Comparison of ENCODE assay signal across 8 cellular contexts in genomic region chr1:44808938-44809917, GRCh38. TPM values are rescaled to one million over a fixed set of nuclear protein-coding genes. Genes with fewer than 3 reads are reported as not detected.
A peak's percentile ranks its signal among the peaks of the same experiment; 100 is the strongest.
DNase-seq lines count a peak whose midpoint lies in the region; ATAC-seq and TF ChIP-seq lines count a peak whose summit lies in the region.

No MANE protein-coding gene starts in this region.

- DNase-seq in astrocyte of the cerebellum (ENCODE audit: low read depth): no peak
- DNase-seq in kidney epithelial cell (ENCODE audit: low read depth): no peak
- DNase-seq in stimulated activated CD4-positive, alpha-beta T cell treated with anti-CD3 and anti-CD28 coated beads, Interleukin-2, amount 100 ng/mL, for 48 hours: peak; percentile 77
- no peak for DNase-seq in WERI-Rb-1
- no peak for DNase-seq in NCI-H524 (lab: John Stamatoyannopoulos, UW)

- no peaks in the 10 kb centered on the region for H3K9me3 Mint-ChIP-seq in T-helper 1 cell treated with Interleukin-12 subunit alpha and Interleukin-12 subunit beta and Interleukin-4 antibody, amounts not matched to agents 30 μg/mL and 1 μg/mL, for 36 hours

- H3K4me3 ChIP-seq in astrocyte of the cerebellum (ENCODE audit: low read depth, low read length): peak overlapping the region; percentile 23
- peak overlapping the region; percentile 36 for H3K4me3 ChIP-seq in kidney epithelial cell (ENCODE audit: low read depth, low read length)
- H3K4me3 ChIP-seq in WERI-Rb-1 (ENCODE audit: low read depth, low read length): no peak overlapping the region

- peaks cover 63% of the 10 kb centered on the region for H3K4me1 Mint-ChIP-seq in T-helper 1 cell treated with Interleukin-12 subunit alpha and Interleukin-12 subunit beta and Interleukin-4 antibody, amounts not matched to agents 30 μg/mL and 1 μg/mL, for 36 hours (ENCODE audit: low read depth)

- H3K27me3 Mint-ChIP-seq in T-helper 1 cell treated with Interleukin-12 subunit alpha and Interleukin-12 subunit beta and Interleukin-4 antibody, amounts not matched to agents 30 μg/mL and 1 μg/mL, for 36 hours (ENCODE audit: low read depth): no peaks in the 10 kb centered on the region

- TF ChIP-seq CTCF in astrocyte of the cerebellum (IDR thresholded peaks at IDR 0.05; ENCODE audit: low read depth, low read length, missing control alignments) (no peak), kidney epithelial cell (IDR thresholded peaks at IDR 0.05; ENCODE audit: insufficient read depth, low read length, poor library complexity, severe bottlenecking) (peak; percentile 13), WERI-Rb-1 (IDR thresholded peaks at IDR 0.05; ENCODE audit: low read depth, low read length) (no peak)

- peak overlapping the region; percentile 66 for H3K4me3 Mint-ChIP-seq in T-helper 1 cell treated with Interleukin-12 subunit alpha and Interleukin-12 subunit beta and Interleukin-4 antibody, amounts not matched to agents 30 μg/mL and 1 μg/mL, for 36 hours

- H3K27me3 ChIP-seq in kidney epithelial cell (ENCODE audit: control insufficient read depth, insufficient read depth, low read length) (no peaks in the 10 kb centered on the region), WERI-Rb-1 (ENCODE audit: insufficient read depth, low read depth, severe bottlenecking) (no peaks in the 10 kb centered on the region)

- H3K36me3 Mint-ChIP-seq in T-helper 1 cell treated with Interleukin-12 subunit alpha and Interleukin-12 subunit beta and Interleukin-4 antibody, amounts not matched to agents 30 μg/mL and 1 μg/mL, for 36 hours (ENCODE audit: low read depth): peaks cover 41% of the 10 kb centered on the region

- H3K36me3 ChIP-seq in kidney epithelial cell (ENCODE audit: control insufficient read depth, insufficient read depth, low read length) (peaks cover 3% of the 10 kb centered on the region), WERI-Rb-1 (peaks cover 31% of the 10 kb centered on the region)

- H3K27ac ChIP-seq in WERI-Rb-1: no peak overlapping the region

- in situ Hi-C loops in astrocyte of the cerebellum (cut with HindIII; ENCODE audit: low sequenced_read_pairs): no loop called here

- peak overlapping the region; percentile 99 for H3K27ac Mint-ChIP-seq in T-helper 1 cell treated with Interleukin-12 subunit alpha and Interleukin-12 subunit beta and Interleukin-4 antibody, amounts not matched to agents 30 μg/mL and 1 μg/mL, for 36 hours

- no peaks in the 10 kb centered on the region for H3K9me3 ChIP-seq in WERI-Rb-1 (ENCODE audit: severe bottlenecking)

- peak; percentile 35 for ATAC-seq in GM18858 (IDR thresholded peaks at IDR 0.05; ENCODE audit: unreplicated experiment)
- peak; percentile 33 for ATAC-seq in HG03108 (IDR thresholded peaks at IDR 0.05; ENCODE audit: unreplicated experiment)

RNA-seq across cellular contexts. Expression of gene BTBD19, which starts 0.9 kb away (rescaled TPM):
- 3.8 and 4.4 TPM in 2 replicates for total RNA-seq in kidney epithelial cell

RNA-seq across cellular contexts. Expression of gene DYNLT4, which starts 2.1 kb away (rescaled TPM):
- 0.25 and 0.41 TPM in 2 replicates for total RNA-seq in kidney epithelial cell

RNA-seq across cellular contexts. Expression of gene PLK3, which starts 9.1 kb away (rescaled TPM):
- total RNA-seq in kidney epithelial cell: 53.7 and 85.0 TPM in 2 replicates

RNA-seq across cellular contexts. Expression of gene BEST4, which starts 21.3 kb away (rescaled TPM):
- total RNA-seq in kidney epithelial cell: 0.25 TPM in 1 of 2 replicates, not detected in the other

RNA-seq across cellular contexts. Expression of gene PTCH2, which starts 33.8 kb away (rescaled TPM):
- under 0.01 and 0.38 TPM in 2 replicates for total RNA-seq in kidney epithelial cell

Comparison
In these comparisons a context has a peak if more than half of its experiments do, and no peak if none do; other contexts are left out.
1. DNase-seq: peak in stimulated activated CD4-positive, alpha-beta T cell treated with anti-CD3 and anti-CD28 coated beads, Interleukin-2, amount 100 ng/mL, for 48 hours (2 of 2); none in astrocyte of the cerebellum (single experiment), kidney epithelial cell (single experiment), WERI-Rb-1 (single experiment) and NCI-H524 (0 of 2).